ENCODE assay signal across 18 cellular contexts in genomic region chr2:128879161-128879560, GRCh38.
"Had no signal": no experiment of that assay in that cellular context is flagged by ENCODE, and none has a peak within 500 bp of the region (broad histone marks: within the 10 kb centered on the region; RNA-seq: fewer than 3 reads in every experiment).

No MANE protein-coding gene starts in this region.

- H3K9me3 ChIP-seq: lower lobe of right lung, prostate gland, thyroid gland, upper lobe of right lung had no signal

- H3K4me3 ChIP-seq: lower lobe of right lung, prostate gland, spleen, thyroid gland, upper lobe of right lung had no signal

- H3K27ac Mint-ChIP-seq: activated CD8-positive, alpha-beta T cell treated with anti-CD3 and anti-CD28 coated beads, Interleukin-2, amount 10 ng/mL, durations not matched to agents 7 days and 5 days; activated naive CD4-positive, alpha-beta T cell treated with anti-CD3 and anti-CD28 coated beads, Interleukin-2, amount 50 U/mL, for 24 hours; brain; naive B cell had no signal

- H3K36me3 ChIP-seq: lower lobe of right lung, prostate gland, spleen, thyroid gland, upper lobe of right lung had no signal

- DNase-seq: activated CD4-positive, alpha-beta T cell treated with anti-CD3 and anti-CD28 coated beads, Interleukin-2, amount 50 U/mL, for 1 hour; activated CD8-positive, alpha-beta T cell treated with anti-CD3 and anti-CD28 coated beads, Interleukin-2, amount 10 ng/mL, durations not matched to agents 7 days and 5 days; activated gamma-delta T cell treated with Interleukin-2 at 50 U/mL for 16 hours; aorta; effector CD4-positive, alpha-beta T cell; erythroblast; foreskin fibroblast; kidney; lower lobe of right lung; naive B cell; spleen; stimulated activated CD4-positive, alpha-beta T cell treated with anti-CD3 and anti-CD28 coated beads, Interleukin-4, amount 100 ng/mL, for 1 hour; stimulated activated naive CD4-positive, alpha-beta T cell; thyroid gland; upper lobe of right lung had no signal

- H3K27me3 ChIP-seq: spleen, thyroid gland, upper lobe of right lung had no signal

- H3K27ac ChIP-seq: lower lobe of right lung, prostate gland, spleen, thyroid gland, upper lobe of right lung had no signal

- H3K4me1 Mint-ChIP-seq: activated naive CD4-positive, alpha-beta T cell treated with anti-CD3 and anti-CD28 coated beads, Interleukin-2, amount 50 U/mL, for 24 hours; naive B cell had no signal

- H3K4me3 Mint-ChIP-seq: activated CD8-positive, alpha-beta T cell treated with anti-CD3 and anti-CD28 coated beads, Interleukin-2, amount 10 ng/mL, durations not matched to agents 7 days and 5 days; activated naive CD4-positive, alpha-beta T cell treated with anti-CD3 and anti-CD28 coated beads, Interleukin-2, amount 50 U/mL, for 24 hours; brain; naive B cell had no signal

- H3K4me1 ChIP-seq: lower lobe of right lung, prostate gland, spleen, thyroid gland, upper lobe of right lung had no signal

- H3K27me3 Mint-ChIP-seq: brain had no signal

- H3K36me3 Mint-ChIP-seq: activated naive CD4-positive, alpha-beta T cell treated with anti-CD3 and anti-CD28 coated beads, Interleukin-2, amount 50 U/mL, for 24 hours; brain; naive B cell had no signal

- FAIRE-seq: kidney had no signal
